31 cellular contexts compared by ENCODE assay signal in genomic region chr9:93645921-93646639, GRCh38.
A peak's percentile ranks its signal among the peaks of the same experiment; 100 is the strongest.
DNase-seq lines count a peak whose midpoint lies in the region; ATAC-seq, FAIRE-seq and TF ChIP-seq lines count a peak whose summit lies in the region.
"Had no signal": no experiment of that assay in that cellular context is flagged by ENCODE, and none has a peak within 500 bp of the region (broad histone marks: within the 10 kb centered on the region; RNA-seq: fewer than 3 reads in every experiment).

No MANE protein-coding gene starts in this region.

- WGBS in pancreas, 2 donors = 91 to 96% methylated on average over 12 of the region's 12 CpGs
- 94 to 99% (median 96%) methylated on average over 11 to 12 of the region's 12 CpGs for WGBS in spleen, 5 donors

- no peak for ATAC-seq in activated T-cell treated with anti-CD3 and anti-CD28 coated beads, Interleukin-2, amount 50 U/mL, for 72 hours (replicated peaks in 1 of 2)
- no peak for ATAC-seq in pancreas
- ATAC-seq in HG03139 (IDR thresholded peaks at IDR 0.05; ENCODE audit: unreplicated experiment) = no peak
- ATAC-seq: A549; stimulated activated naive CD8-positive, alpha-beta T cell treated with anti-CD3 and anti-CD28 coated beads, Interleukin-15, amount 100 ng/mL, for 72 hours had no signal

- FAIRE-seq in pancreas (lab: Jason Lieb, UNC) = no peak
- FAIRE-seq: A549 had no signal

- H3K9me3 ChIP-seq in pancreas (no peaks in the 10 kb centered on the region), spleen (no peaks in the 10 kb centered on the region)
- H3K9me3 ChIP-seq: A549, ascending aorta, esophagus muscularis mucosa, right atrium auricular region, thoracic aorta had no signal

- no peaks in the 10 kb centered on the region for H3K9me3 Mint-ChIP-seq in activated T-cell treated with anti-CD3 and anti-CD28 coated beads, Interleukin-2, amount 50 U/mL, for 24 hours
- H3K9me3 Mint-ChIP-seq in activated T-cell treated with anti-CD3 and anti-CD28 coated beads, Interleukin-2, amount 50 U/mL, for 72 hours = no peaks in the 10 kb centered on the region
- peaks cover 3% of the 10 kb centered on the region for H3K9me3 Mint-ChIP-seq in glutamatergic neuron (ENCODE audit: unreplicated experiment)
- H3K9me3 Mint-ChIP-seq: activated CD4-positive, alpha-beta T cell treated with anti-CD3 and anti-CD28 coated beads, Interleukin-2, amount 10 ng/mL, durations not matched to agents 7 days and 5 days; activated naive CD8-positive, alpha-beta T cell treated with anti-CD3 and anti-CD28 coated beads for 36 hours; CD4-positive, alpha-beta T cell; dendritic cell treated with granulocyte-macrophage colony-stimulating factor and Interleukin-4, amounts not matched to agents 40 ng/mL and 50 ng/mL, for 4 days; nephron progenitor cell; stimulated activated naive CD8-positive, alpha-beta T cell treated with anti-CD3 and anti-CD28 coated beads, Interleukin-15, amount 100 ng/mL, for 72 hours had no signal

- H3K4me1 ChIP-seq in pancreas = no peaks in the 10 kb centered on the region
- peaks cover 0 to 4% (median 0%) of the 10 kb centered on the region in 6 donors for H3K4me1 ChIP-seq in spleen
- H3K4me1 ChIP-seq: A549, ascending aorta, parathyroid adenoma, right atrium auricular region had no signal

- no peak overlapping the region for H3K4me3 Mint-ChIP-seq in activated T-cell treated with anti-CD3 and anti-CD28 coated beads, Interleukin-2, amount 50 U/mL, for 24 hours
- no peak overlapping the region for H3K4me3 Mint-ChIP-seq in activated T-cell treated with anti-CD3 and anti-CD28 coated beads, Interleukin-2, amount 50 U/mL, for 72 hours
- H3K4me3 Mint-ChIP-seq in glutamatergic neuron (ENCODE audit: unreplicated experiment) = no peak overlapping the region
- H3K4me3 Mint-ChIP-seq: activated CD4-positive, alpha-beta T cell treated with anti-CD3 and anti-CD28 coated beads, Interleukin-2, amount 10 ng/mL, durations not matched to agents 7 days and 5 days; activated naive CD8-positive, alpha-beta T cell treated with anti-CD3 and anti-CD28 coated beads for 36 hours; CD4-positive, alpha-beta T cell; dendritic cell treated with granulocyte-macrophage colony-stimulating factor and Interleukin-4, amounts not matched to agents 40 ng/mL and 50 ng/mL, for 4 days; nephron progenitor cell; stimulated activated naive CD8-positive, alpha-beta T cell treated with anti-CD3 and anti-CD28 coated beads, Interleukin-15, amount 100 ng/mL, for 72 hours had no signal

- no peak for TF ChIP-seq POLR2A in spleen (IDR thresholded peaks at IDR 0.05)

- H3K36me3 ChIP-seq in pancreas = peaks cover 0 to 43% (median 12%) of the 10 kb centered on the region in 3 donors
- peaks cover 4 to 94% (median 69%) of the 10 kb centered on the region in 6 donors for H3K36me3 ChIP-seq in spleen

- H3K27ac ChIP-seq in RWPE1 (0 out of 2 replicates have a peak overlapping the region, but pooled peaks have one; percentile 4), pancreas (no peak overlapping the region), spleen (peak overlapping the region in 1 of 8 donors; percentile 32)
- H3K27ac ChIP-seq: A549, ascending aorta, cardiac muscle cell, esophagus muscularis mucosa, parathyroid adenoma, right atrium auricular region, thoracic aorta had no signal

- H3K27ac Mint-ChIP-seq in activated T-cell treated with anti-CD3 and anti-CD28 coated beads, Interleukin-2, amount 50 U/mL, for 24 hours = no peak overlapping the region
- H3K27ac Mint-ChIP-seq in activated T-cell treated with anti-CD3 and anti-CD28 coated beads, Interleukin-2, amount 50 U/mL, for 72 hours = no peak overlapping the region
- no peak overlapping the region for H3K27ac Mint-ChIP-seq in glutamatergic neuron (ENCODE audit: unreplicated experiment)
- H3K27ac Mint-ChIP-seq: activated CD4-positive, alpha-beta T cell treated with anti-CD3 and anti-CD28 coated beads, Interleukin-2, amount 10 ng/mL, durations not matched to agents 7 days and 5 days; activated naive CD8-positive, alpha-beta T cell treated with anti-CD3 and anti-CD28 coated beads for 36 hours; CD4-positive, alpha-beta T cell; dendritic cell treated with granulocyte-macrophage colony-stimulating factor and Interleukin-4, amounts not matched to agents 40 ng/mL and 50 ng/mL, for 4 days; nephron progenitor cell; stimulated activated naive CD8-positive, alpha-beta T cell treated with anti-CD3 and anti-CD28 coated beads, Interleukin-15, amount 100 ng/mL, for 72 hours had no signal

- peaks cover 73% of the 10 kb centered on the region for H3K36me3 Mint-ChIP-seq in activated T-cell treated with anti-CD3 and anti-CD28 coated beads, Interleukin-2, amount 50 U/mL, for 24 hours (ENCODE audit: low read depth)
- H3K36me3 Mint-ChIP-seq in activated T-cell treated with anti-CD3 and anti-CD28 coated beads, Interleukin-2, amount 50 U/mL, for 72 hours (ENCODE audit: insufficient read depth in 2 of 2) = peaks cover 0 to 3% of the 10 kb centered on the region in 2 donors
- H3K36me3 Mint-ChIP-seq in glutamatergic neuron (ENCODE audit: unreplicated experiment) = no peaks in the 10 kb centered on the region

- CTCF ChIA-PET in RWPE1 (lab: Yijun Ruan, JAX) = interaction anchor here (0.7 kb wide), 2 partner anchors 13 to 644 kb away, joined by 3 read pairs; no protein-coding TSS in a partner anchor

- no peak overlapping the region for H3K4me3 ChIP-seq in pancreas
- no peak overlapping the region for H3K4me3 ChIP-seq in spleen
- H3K4me3 ChIP-seq: A549, ascending aorta, cardiac muscle cell, esophagus muscularis mucosa, lung, right atrium auricular region, thoracic aorta had no signal

- intact Hi-C loops in pancreas (cut with DNase I) = no loop called here
- intact Hi-C loops in spleen (cut with DNase I; ENCODE audit: low total_unique reads) = no loop called here

- no peaks in the 10 kb centered on the region for H3K27me3 ChIP-seq in pancreas
- no peaks in the 10 kb centered on the region for H3K27me3 ChIP-seq in spleen (replicated peaks in 1 of 7)
- H3K27me3 ChIP-seq: ascending aorta, cardiac muscle cell, esophagus muscularis mucosa, right atrium auricular region had no signal

- POLR2A ChIA-PET in RWPE1 (lab: Yijun Ruan, JAX; ENCODE audit: low non-redundant PET) = no interaction called here

- H3K4me1 Mint-ChIP-seq in activated T-cell treated with anti-CD3 and anti-CD28 coated beads, Interleukin-2, amount 50 U/mL, for 24 hours (ENCODE audit: low read depth) = no peaks in the 10 kb centered on the region
- no peaks in the 10 kb centered on the region for H3K4me1 Mint-ChIP-seq in activated T-cell treated with anti-CD3 and anti-CD28 coated beads, Interleukin-2, amount 50 U/mL, for 72 hours (ENCODE audit: low read depth)
- H3K4me1 Mint-ChIP-seq in glutamatergic neuron (ENCODE audit: low read depth, unreplicated experiment) = no peaks in the 10 kb centered on the region
- H3K4me1 Mint-ChIP-seq: activated CD4-positive, alpha-beta T cell treated with anti-CD3 and anti-CD28 coated beads, Interleukin-2, amount 10 ng/mL, durations not matched to agents 7 days and 5 days; activated naive CD8-positive, alpha-beta T cell treated with anti-CD3 and anti-CD28 coated beads for 36 hours; nephron progenitor cell; stimulated activated naive CD8-positive, alpha-beta T cell treated with anti-CD3 and anti-CD28 coated beads, Interleukin-15, amount 100 ng/mL, for 72 hours had no signal

- TF ChIP-seq CTCF in RWPE1 (conservative IDR thresholded peaks at IDR 0.05; ENCODE audit: low read depth) (no peak), glutamatergic neuron (IDR thresholded peaks at IDR 0.05; ENCODE audit: partially characterized antibody, unreplicated experiment) (no peak), pancreas (IDR thresholded peaks at IDR 0.05) (no peak), spleen (IDR thresholded peaks at IDR 0.05 in 8 of 11, conservative IDR thresholded peaks at IDR 0.05 in 3 of 11) (no peak)

- no peaks in the 10 kb centered on the region for H3K27me3 Mint-ChIP-seq in activated T-cell treated with anti-CD3 and anti-CD28 coated beads, Interleukin-2, amount 50 U/mL, for 24 hours
- no peaks in the 10 kb centered on the region for H3K27me3 Mint-ChIP-seq in activated T-cell treated with anti-CD3 and anti-CD28 coated beads, Interleukin-2, amount 50 U/mL, for 72 hours (ENCODE audit: low read depth)
- H3K27me3 Mint-ChIP-seq in glutamatergic neuron (ENCODE audit: unreplicated experiment) = peaks cover 3% of the 10 kb centered on the region
- H3K27me3 Mint-ChIP-seq: activated CD4-positive, alpha-beta T cell treated with anti-CD3 and anti-CD28 coated beads, Interleukin-2, amount 10 ng/mL, durations not matched to agents 7 days and 5 days; activated naive CD8-positive, alpha-beta T cell treated with anti-CD3 and anti-CD28 coated beads for 36 hours; CD4-positive, alpha-beta T cell; dendritic cell treated with granulocyte-macrophage colony-stimulating factor and Interleukin-4, amounts not matched to agents 40 ng/mL and 50 ng/mL, for 4 days; stimulated activated naive CD8-positive, alpha-beta T cell treated with anti-CD3 and anti-CD28 coated beads, Interleukin-15, amount 100 ng/mL, for 72 hours had no signal

- peak; percentile 22 for DNase-seq in activated T-cell treated with anti-CD3 and anti-CD28 coated beads, Interleukin-2, amount 50 U/mL, for 24 hours
- DNase-seq in activated T-cell treated with anti-CD3 and anti-CD28 coated beads, Interleukin-2, amount 50 U/mL, for 72 hours = no peak
- no peak for DNase-seq in RWPE1 (ENCODE audit: low spot score)
- DNase-seq in glutamatergic neuron = peak; percentile 3
- DNase-seq in pancreas = peak in 4 of 6 donors; percentile 4 to 40 (median 22)
- no peak for DNase-seq in cerebellar cortex (ENCODE audit: low spot score)
- DNase-seq in spleen = no peak
- DNase-seq: activated CD4-positive, alpha-beta T cell treated with anti-CD3 and anti-CD28 coated beads, Interleukin-2, amount 10 ng/mL, durations not matched to agents 7 days and 5 days; activated naive CD8-positive, alpha-beta T cell treated with anti-CD3 and anti-CD28 coated beads for 36 hours; foreskin fibroblast; HCEC 1CT; Karpas-422; kidney glomerular epithelial cell; NCI-H1417; NCI-H2081; NCI-H226; NCI-H526 treated with DMSO at 0.1 percent for 48 hours; nephron progenitor cell; stimulated activated CD8-positive, alpha-beta memory T cell treated with anti-CD3 and anti-CD28 coated beads, Interleukin-4, amount 100 ng/mL, for 48 hours had no signal

Comparison
In these comparisons a context has a peak if more than half of its experiments do, and no peak if none do; other contexts are left out.
1. DNase-seq: peak in activated T-cell treated with anti-CD3 and anti-CD28 coated beads, Interleukin-2, amount 50 U/mL, for 24 hours (single experiment), glutamatergic neuron (single experiment) and pancreas (4 of 6); none in activated T-cell treated with anti-CD3 and anti-CD28 coated beads, Interleukin-2, amount 50 U/mL, for 72 hours (0 of 2), RWPE1 (single experiment), cerebellar cortex (single experiment) and spleen (single experiment).